1 cellular context compared by ENCODE assay signal in the genomic region with DNA sequence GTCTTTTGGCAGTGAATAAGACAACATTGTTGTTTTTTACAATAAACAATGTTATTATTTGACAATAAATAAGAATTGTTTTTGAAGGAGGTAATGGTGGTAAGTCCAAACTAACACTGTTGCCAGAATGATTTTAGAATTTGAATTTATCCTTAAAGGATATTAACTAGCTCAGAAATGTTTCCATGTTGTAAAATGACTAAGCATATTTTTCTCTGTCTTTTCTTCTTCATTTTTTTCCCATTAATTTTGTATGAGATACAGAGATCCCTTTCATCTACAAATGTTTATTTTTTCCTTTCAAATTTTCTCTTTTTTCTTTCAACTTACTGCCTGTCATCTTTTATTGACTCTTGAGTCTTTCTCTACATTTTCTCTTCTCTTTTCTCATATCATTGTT.
TF ChIP-seq lines count a peak whose summit lies in the region.

No MANE protein-coding gene starts in this region.

TF ChIP-seq in GM23338, 12 proteins besides CTCF, POLR2A, EP300 and RAD21 (continued from another document):
- TF ChIP-seq ZNF462 (CRISPR knock-in tag; IDR thresholded peaks at IDR 0.05) (no peak), ZNF331 (CRISPR knock-in tag; IDR thresholded peaks at IDR 0.05; ENCODE audit: low read depth) (no peak), ZNF114 (CRISPR knock-in tag; IDR thresholded peaks at IDR 0.05) (no peak), CREB1 (CRISPR knock-in tag; IDR thresholded peaks at IDR 0.05; ENCODE audit: low read depth) (no peak)
- TF ChIP-seq, protein P1, sequence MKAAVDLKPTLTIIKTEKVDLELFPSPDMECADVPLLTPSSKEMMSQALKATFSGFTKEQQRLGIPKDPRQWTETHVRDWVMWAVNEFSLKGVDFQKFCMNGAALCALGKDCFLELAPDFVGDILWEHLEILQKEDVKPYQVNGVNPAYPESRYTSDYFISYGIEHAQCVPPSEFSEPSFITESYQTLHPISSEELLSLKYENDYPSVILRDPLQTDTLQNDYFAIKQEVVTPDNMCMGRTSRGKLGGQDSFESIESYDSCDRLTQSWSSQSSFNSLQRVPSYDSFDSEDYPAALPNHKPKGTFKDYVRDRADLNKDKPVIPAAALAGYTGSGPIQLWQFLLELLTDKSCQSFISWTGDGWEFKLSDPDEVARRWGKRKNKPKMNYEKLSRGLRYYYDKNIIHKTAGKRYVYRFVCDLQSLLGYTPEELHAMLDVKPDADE (IDR thresholded peaks at IDR 0.05): no peak
- TF ChIP-seq, protein P2, sequence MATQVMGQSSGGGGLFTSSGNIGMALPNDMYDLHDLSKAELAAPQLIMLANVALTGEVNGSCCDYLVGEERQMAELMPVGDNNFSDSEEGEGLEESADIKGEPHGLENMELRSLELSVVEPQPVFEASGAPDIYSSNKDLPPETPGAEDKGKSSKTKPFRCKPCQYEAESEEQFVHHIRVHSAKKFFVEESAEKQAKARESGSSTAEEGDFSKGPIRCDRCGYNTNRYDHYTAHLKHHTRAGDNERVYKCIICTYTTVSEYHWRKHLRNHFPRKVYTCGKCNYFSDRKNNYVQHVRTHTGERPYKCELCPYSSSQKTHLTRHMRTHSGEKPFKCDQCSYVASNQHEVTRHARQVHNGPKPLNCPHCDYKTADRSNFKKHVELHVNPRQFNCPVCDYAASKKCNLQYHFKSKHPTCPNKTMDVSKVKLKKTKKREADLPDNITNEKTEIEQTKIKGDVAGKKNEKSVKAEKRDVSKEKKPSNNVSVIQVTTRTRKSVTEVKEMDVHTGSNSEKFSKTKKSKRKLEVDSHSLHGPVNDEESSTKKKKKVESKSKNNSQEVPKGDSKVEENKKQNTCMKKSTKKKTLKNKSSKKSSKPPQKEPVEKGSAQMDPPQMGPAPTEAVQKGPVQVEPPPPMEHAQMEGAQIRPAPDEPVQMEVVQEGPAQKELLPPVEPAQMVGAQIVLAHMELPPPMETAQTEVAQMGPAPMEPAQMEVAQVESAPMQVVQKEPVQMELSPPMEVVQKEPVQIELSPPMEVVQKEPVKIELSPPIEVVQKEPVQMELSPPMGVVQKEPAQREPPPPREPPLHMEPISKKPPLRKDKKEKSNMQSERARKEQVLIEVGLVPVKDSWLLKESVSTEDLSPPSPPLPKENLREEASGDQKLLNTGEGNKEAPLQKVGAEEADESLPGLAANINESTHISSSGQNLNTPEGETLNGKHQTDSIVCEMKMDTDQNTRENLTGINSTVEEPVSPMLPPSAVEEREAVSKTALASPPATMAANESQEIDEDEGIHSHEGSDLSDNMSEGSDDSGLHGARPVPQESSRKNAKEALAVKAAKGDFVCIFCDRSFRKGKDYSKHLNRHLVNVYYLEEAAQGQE (IDR thresholded peaks at IDR 0.05; ENCODE audit: unreplicated experiment): no peak
